In genomic region chr6:2852921-2853322, GRCh38 we compare ENCODE assay signal across 9 cellular contexts. TPM values are rescaled to one million over a fixed set of nuclear protein-coding genes. Genes with fewer than 3 reads are reported as not detected.
DNase-seq lines count a peak whose midpoint lies in the region; ATAC-seq and TF ChIP-seq lines count a peak whose summit lies in the region.
"Had no signal": no experiment of that assay in that cellular context is flagged by ENCODE, and none has a peak within 500 bp of the region (broad histone marks: within the 10 kb centered on the region; RNA-seq: fewer than 3 reads in every experiment).

No MANE protein-coding gene starts in this region.

- ATAC-seq in activated naive CD8-positive, alpha-beta T cell treated with anti-CD3 and anti-CD28 coated beads, Interleukin-2, amount 10 ng/mL, durations not matched to agents 7 days and 5 days (ENCODE audit: low read depth), result no peak
- no peak for ATAC-seq in naive thymus-derived CD8-positive, alpha-beta T cell
- ATAC-seq in GM18867 (IDR thresholded peaks at IDR 0.05; ENCODE audit: unreplicated experiment) (no peak), HG03097 (IDR thresholded peaks at IDR 0.05; ENCODE audit: low FRiP score, unreplicated experiment) (no peak)

- peak overlapping the region; percentile 34 for H3K4me3 Mint-ChIP-seq in HFFc6
- peak overlapping the region; percentile 18 for H3K4me3 Mint-ChIP-seq in activated naive CD8-positive, alpha-beta T cell treated with anti-CD3 and anti-CD28 coated beads, Interleukin-2, amount 10 ng/mL, durations not matched to agents 7 days and 5 days
- H3K4me3 Mint-ChIP-seq in naive thymus-derived CD8-positive, alpha-beta T cell, result peak overlapping the region in 7 of 10 donors; percentile 19 to 86 (median 37)

- H3K9me3 Mint-ChIP-seq in HFFc6, result no peaks in the 10 kb centered on the region
- no peaks in the 10 kb centered on the region for H3K9me3 Mint-ChIP-seq in activated naive CD8-positive, alpha-beta T cell treated with anti-CD3 and anti-CD28 coated beads, Interleukin-2, amount 10 ng/mL, durations not matched to agents 7 days and 5 days
- H3K9me3 Mint-ChIP-seq in naive thymus-derived CD8-positive, alpha-beta T cell, result no peaks in the 10 kb centered on the region

- POLR2A ChIA-PET in activated naive CD8-positive, alpha-beta T cell treated with anti-CD3 and anti-CD28 coated beads, Interleukin-2, amount 10 ng/mL, durations not matched to agents 7 days and 5 days (lab: Charles Lee), result no interaction called here
- POLR2A ChIA-PET in naive thymus-derived CD8-positive, alpha-beta T cell (lab: Charles Lee), result no interaction called here

- no peaks in the 10 kb centered on the region; the same call in 1 of the 2 replicates for H3K27me3 Mint-ChIP-seq in HFFc6 (ENCODE audit: insufficient read depth)
- no peaks in the 10 kb centered on the region for H3K27me3 Mint-ChIP-seq in activated naive CD8-positive, alpha-beta T cell treated with anti-CD3 and anti-CD28 coated beads, Interleukin-2, amount 10 ng/mL, durations not matched to agents 7 days and 5 days
- peaks cover 0 to 2% (median 0%) of the 10 kb centered on the region in 5 donors for H3K27me3 Mint-ChIP-seq in naive thymus-derived CD8-positive, alpha-beta T cell

- DNase-seq in CD1c-positive myeloid dendritic cell (ENCODE audit: extremely low spot score) (peak; percentile 61), HFFc6 (no peak), T-helper 9 cell (no peak)
- DNase-seq in activated naive CD8-positive, alpha-beta T cell treated with anti-CD3 and anti-CD28 coated beads, Interleukin-2, amount 10 ng/mL, durations not matched to agents 7 days and 5 days, result no peak
- DNase-seq in naive thymus-derived CD8-positive, alpha-beta T cell, result no peak
- DNase-seq in activated effector memory CD4-positive, alpha-beta T cell treated with anti-CD3 and anti-CD28 coated beads, Interleukin-2, amount 50 U/mL, for 16 hours, result no peak
- DNase-seq: lower lobe of right lung had no signal

- H3K4me1 Mint-ChIP-seq in HFFc6 (ENCODE audit: low read depth), result peaks cover 53% of the 10 kb centered on the region
- H3K4me1 Mint-ChIP-seq in activated naive CD8-positive, alpha-beta T cell treated with anti-CD3 and anti-CD28 coated beads, Interleukin-2, amount 10 ng/mL, durations not matched to agents 7 days and 5 days, result peaks cover 66% of the 10 kb centered on the region
- H3K4me1 Mint-ChIP-seq in naive thymus-derived CD8-positive, alpha-beta T cell, result peaks cover 36 to 74% (median 69%) of the 10 kb centered on the region in 4 donors

- H3K27ac Mint-ChIP-seq in HFFc6, result peak overlapping the region; percentile 99
- peak overlapping the region; percentile 82 for H3K27ac Mint-ChIP-seq in activated naive CD8-positive, alpha-beta T cell treated with anti-CD3 and anti-CD28 coated beads, Interleukin-2, amount 10 ng/mL, durations not matched to agents 7 days and 5 days
- H3K27ac Mint-ChIP-seq in naive thymus-derived CD8-positive, alpha-beta T cell, result peak overlapping the region; percentile 51 to 99 (median 77)

- no peaks in the 10 kb centered on the region for H3K36me3 Mint-ChIP-seq in HFFc6 (ENCODE audit: low read depth)
- peaks cover 4% of the 10 kb centered on the region for H3K36me3 Mint-ChIP-seq in activated naive CD8-positive, alpha-beta T cell treated with anti-CD3 and anti-CD28 coated beads, Interleukin-2, amount 10 ng/mL, durations not matched to agents 7 days and 5 days
- H3K36me3 Mint-ChIP-seq in naive thymus-derived CD8-positive, alpha-beta T cell, result no peaks in the 10 kb centered on the region

- TF ChIP-seq CTCF in HFFc6 (IDR thresholded peaks at IDR 0.05), result no peak

RNA-seq across cellular contexts. Expression of gene SERPINB1, which starts 11.3 kb away (rescaled TPM):
- 10 to 100 TPM; 21.1 to 39.2 (median 29.3) TPM for total RNA-seq in HFFc6 (2021; fragmentation: NEBNext Ultra II Directional; extraction: Animal tissue kit (Norgen Biotek cat#: 25700))
- total RNA-seq in activated naive CD8-positive, alpha-beta T cell treated with anti-CD3 and anti-CD28 coated beads, Interleukin-2, amount 10 ng/mL, durations not matched to agents 7 days and 5 days, result 10 to 100 TPM; 58.6 to 59.8 TPM
- 10 to 100 TPM; 65.3 to 67.1 TPM for total RNA-seq in naive thymus-derived CD8-positive, alpha-beta T cell
- polyA plus RNA-seq in naive thymus-derived CD8-positive, alpha-beta T cell, result 100 to 1,000 TPM; 121 to 130 (median 123) TPM

RNA-seq across cellular contexts. Expression of gene SERPINB9, which starts 50.2 kb away (rescaled TPM):
- 1 to 10 TPM in 3 of 6 experiments, under 1 TPM in 3; 0.73 to 1.4 (median 1.1) TPM for total RNA-seq in HFFc6 (2021; fragmentation: NEBNext Ultra II Directional; extraction: Animal tissue kit (Norgen Biotek cat#: 25700))
- total RNA-seq in activated naive CD8-positive, alpha-beta T cell treated with anti-CD3 and anti-CD28 coated beads, Interleukin-2, amount 10 ng/mL, durations not matched to agents 7 days and 5 days, result 10 to 100 TPM; 56.4 to 56.8 TPM
- total RNA-seq in naive thymus-derived CD8-positive, alpha-beta T cell, result 10 to 100 TPM; 56.6 to 57.1 TPM
- 10 to 100 TPM; 29.9 to 37.2 (median 35.0) TPM for polyA plus RNA-seq in naive thymus-derived CD8-positive, alpha-beta T cell

Comparison
In these comparisons a context has a peak if more than half of its experiments do, and no peak if none do; other contexts are left out.
1. RNA of gene SERPINB9, which starts 50.2 kb away (total RNA-seq): 56.6 to 57.1 TPM in naive thymus-derived CD8-positive, alpha-beta T cell and 56.4 to 56.8 TPM in activated naive CD8-positive, alpha-beta T cell treated with anti-CD3 and anti-CD28 coated beads, Interleukin-2, amount 10 ng/mL, durations not matched to agents 7 days and 5 days; 0.73 to 1.4 TPM in HFFc6; every median in the first group is over 10 times any median in the second.
2. Peak in every context shown above with its lines, with median percentiles within 50 percentile points of each other: H3K27ac Mint-ChIP-seq and H3K4me3 Mint-ChIP-seq.